In the genomic region with DNA sequence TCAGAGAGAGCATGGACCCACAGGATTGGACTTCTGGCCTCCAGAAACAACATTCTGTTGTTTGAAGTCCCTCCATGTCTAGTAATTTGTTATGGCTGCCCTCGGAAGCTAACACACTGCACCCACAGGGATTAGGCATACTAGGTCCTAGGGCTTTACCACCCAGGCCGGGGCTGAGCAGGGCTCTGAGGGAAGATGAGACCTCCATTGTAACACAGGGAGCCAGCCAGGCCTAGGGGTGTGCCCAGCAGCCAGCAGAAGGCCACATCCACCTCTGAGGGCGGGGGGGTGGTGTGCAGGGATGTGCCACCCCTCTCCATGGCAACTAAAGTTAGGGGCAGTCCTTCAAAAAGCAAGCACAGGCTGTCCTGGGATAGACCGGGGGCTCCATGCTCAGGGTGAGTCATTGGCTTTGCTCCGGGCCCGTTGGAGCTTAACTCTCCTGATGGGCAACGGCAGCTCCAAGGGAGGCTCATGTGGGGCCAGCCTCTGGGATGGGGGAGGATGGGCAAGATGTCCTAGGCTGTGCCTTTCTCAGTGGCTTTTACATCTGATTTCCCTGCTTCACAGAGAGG, we compare ENCODE assay signal across 1 cellular context.
TF ChIP-seq lines count a peak whose summit lies in the region.

No MANE protein-coding gene starts in this region.

TF ChIP-seq in H1, 55 proteins besides CTCF, POLR2A, EP300 and RAD21 (continued from another document):
- TF ChIP-seq GTF2F1 (IDR thresholded peaks at IDR 0.05; ENCODE audit: borderline replicate concordance, low read depth, low read length) (no peak), KDM5A (IDR thresholded peaks at IDR 0.05; ENCODE audit: low read length) (no peak), CBX8 (IDR thresholded peaks at IDR 0.05; ENCODE audit: borderline replicate concordance, low read depth, low read length) (no peak), USF2 (IDR thresholded peaks at IDR 0.05; ENCODE audit: low read length) (no peak), PHF8 (conservative IDR thresholded peaks at IDR 0.05; ENCODE audit: low read depth, low read length) (no peak), SUZ12 (IDR thresholded peaks at IDR 0.05; ENCODE audit: low read length) (no peak), GABPA (IDR thresholded peaks at IDR 0.05; ENCODE audit: borderline replicate concordance, insufficient read depth, low read length) (no peak), CBX5 (IDR thresholded peaks at IDR 0.05; ENCODE audit: low read depth, low read length) (no peak), SP4 (IDR thresholded peaks at IDR 0.05; ENCODE audit: low read length) (no peak), SP2 (IDR thresholded peaks at IDR 0.05; ENCODE audit: low read length) (no peak), HDAC2 (IDR thresholded peaks at IDR 0.05; ENCODE audit: borderline replicate concordance in 1 of 2, low read depth in 2 of 2, low read length in 2 of 2) (no peak), CHD7 (IDR thresholded peaks at IDR 0.05; ENCODE audit: insufficient replicate concordance, low read length) (no peak), TEAD4 (IDR thresholded peaks at IDR 0.05; ENCODE audit: low read depth, low read length) (no peak), KDM4A (IDR thresholded peaks at IDR 0.05; ENCODE audit: low read depth, low read length, severe bottlenecking) (no peak), CHD2 (IDR thresholded peaks at IDR 0.05; ENCODE audit: low read length) (no peak)
